10 cellular contexts compared by ENCODE assay signal in the genomic region with DNA sequence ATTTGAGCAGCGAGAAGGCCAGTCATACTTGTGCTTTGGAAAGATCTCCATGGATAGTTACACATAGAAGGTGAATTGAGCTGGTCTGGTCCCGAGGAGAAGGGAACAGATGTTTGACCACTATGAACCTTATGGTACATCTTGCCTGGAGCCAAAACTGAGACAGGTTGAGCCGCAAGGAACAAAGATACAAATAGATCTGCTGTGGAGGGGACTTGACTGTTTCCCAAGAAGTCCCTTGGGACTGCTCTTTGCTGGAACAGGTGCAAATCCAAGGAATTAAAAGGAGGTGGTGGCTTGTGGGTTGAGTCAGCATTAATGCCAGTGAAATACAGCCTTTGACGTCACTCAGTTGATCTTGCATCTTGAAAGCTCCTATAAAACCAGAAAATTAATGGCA.
"Had no signal": no experiment of that assay in that cellular context is flagged by ENCODE, and none has a peak within 500 bp of the region (broad histone marks: within the 10 kb centered on the region; RNA-seq: fewer than 3 reads in every experiment).

No MANE protein-coding gene starts in this region.

- H3K9ac ChIP-seq: neural progenitor cell had no signal

- H3K36me3 ChIP-seq: lower lobe of right lung, neural progenitor cell, pancreas, uterus had no signal

- H3K27me3 ChIP-seq: neural progenitor cell, uterus had no signal

- H3K4me1 ChIP-seq: lower lobe of right lung, neural progenitor cell, pancreas, uterus had no signal

- H2AFZ ChIP-seq: neural progenitor cell had no signal

- H3K4me3 ChIP-seq: lower lobe of right lung, neural progenitor cell, pancreas, skin epidermis, uterus had no signal

- H3K4me2 ChIP-seq: neural progenitor cell had no signal

- DNase-seq: activated CD4-positive, alpha-beta T cell treated with anti-CD3 and anti-CD28 coated beads for 48 hours; activated CD8-positive, alpha-beta memory T cell treated with anti-CD3 and anti-CD28 coated beads for 24 hours; central memory CD4-positive, alpha-beta T cell; hippocampal formation; kidney glomerular epithelial cell; lower lobe of right lung; pancreas; uterus had no signal

- H3K9me3 ChIP-seq: lower lobe of right lung, pancreas, uterus had no signal

- ATAC-seq: lower lobe of right lung, pancreas had no signal

- H3K27ac ChIP-seq: lower lobe of right lung, neural progenitor cell, pancreas, skin epidermis, uterus had no signal
